ENCODE assay signal across 23 cellular contexts in genomic region chr1:98439471-98439870, GRCh38.
"Had no signal": no experiment of that assay in that cellular context is flagged by ENCODE, and none has a peak within 500 bp of the region (broad histone marks: within the 10 kb centered on the region; RNA-seq: fewer than 3 reads in every experiment).

No MANE protein-coding gene starts in this region.

- DNase-seq: cortex of kidney; effector CD8-positive, alpha-beta T cell; effector memory CD8-positive, alpha-beta T cell; endodermal cell; erythroblast; esophagus squamous epithelium; foreskin fibroblast; foreskin melanocyte; gastrocnemius medialis; glutamatergic neuron; head of caudate nucleus; heart right ventricle; hippocampal formation; left cardiac atrium; left lung; left ventricle myocardium superior; lower lobe of right lung; mesenchymal stem cell; mucosa of descending colon; naive B cell; naive thymus-derived CD8-positive, alpha-beta T cell had no signal

- ATAC-seq: effector memory CD8-positive, alpha-beta T cell; esophagus mucosa; gastrocnemius medialis; heart right ventricle; left cardiac atrium; left lung; left ventricle myocardium superior; lower lobe of right lung; mucosa of descending colon; naive thymus-derived CD8-positive, alpha-beta T cell had no signal

- H3K27ac ChIP-seq: epithelial cell of prostate, esophagus squamous epithelium, gastrocnemius medialis, heart right ventricle, left lung, lower lobe of right lung had no signal

- H3K4me3 ChIP-seq: esophagus squamous epithelium, gastrocnemius medialis, heart right ventricle, left lung, lower lobe of right lung, mucosa of descending colon had no signal
